8 cellular contexts compared by ENCODE assay signal in genomic region chr2:677056-677949, GRCh38. TPM values are rescaled to one million over a fixed set of nuclear protein-coding genes. Genes with fewer than 3 reads are reported as not detected.
DNase-seq lines count a peak whose midpoint lies in the region; ATAC-seq and TF ChIP-seq lines count a peak whose summit lies in the region.

TSS of gene TMEM18 (minus strand) at chr2:677406. CDS start at chr2:677345, 61 bp downstream.

- ATAC-seq in GM21390 (IDR thresholded peaks at IDR 0.05; ENCODE audit: unreplicated experiment), result peak; percentile 56
- peak; percentile 92 for ATAC-seq in mucosa of descending colon

- H3K36me3 ChIP-seq in mucosa of descending colon (ENCODE audit: low read depth), result no peaks in the 10 kb centered on the region

- H3K9me3 ChIP-seq in mucosa of descending colon, result no peaks in the 10 kb centered on the region

- H3K4me1 ChIP-seq in mucosa of descending colon (ENCODE audit: low read depth), result peaks cover 6% of the 10 kb centered on the region

- peak within 1 kb of the TSS; percentile 35 for H3K4me3 ChIP-seq in mucosa of descending colon

- intact Hi-C loops in mucosa of descending colon (cut with DNase I, micrococcal nuclease), result no loop called here

- DNase-seq in DMS153 (lab: John Stamatoyannopoulos, UW) (peak; percentile 98), HUDEP-2 (lab: John Stamatoyannopoulos, UW; ENCODE audit: unreplicated experiment in 76 of 76) (peak in 75 of 76 experiments; percentile 45 to 100 (median 92)), NOMO-1 treated with dmso at 0.1 percent for 144 hours (lab: John Stamatoyannopoulos, UW; ENCODE audit: unreplicated experiment) (peak; percentile 96), epidermal melanocyte (ENCODE audit: insufficient read length, low spot score) (peak; percentile 86), mucosa of descending colon (peak in 1 of 3 donors; percentile 98)
- DNase-seq in activated CD8-positive, alpha-beta memory T cell treated with anti-CD3 and anti-CD28 coated beads for 4 hours (ENCODE audit: low read depth in 2 of 2), result peak; percentile 85 to 91
- peak; percentile 90 for DNase-seq in stimulated activated naive CD4-positive, alpha-beta T cell treated with Interleukin-2 at 50 U/mL for 16 hours (lab: John Stamatoyannopoulos, UW)

- TF ChIP-seq CTCF in mucosa of descending colon (IDR thresholded peaks at IDR 0.05), result no peak

RNA-seq across cellular contexts. Expression of gene TMEM18, which starts in this region (rescaled TPM):
- total RNA-seq in mucosa of descending colon, result 10 to 100 TPM; 13.9 to 22.3 (median 19.0) TPM
